8 cellular contexts compared by ENCODE assay signal in genomic region chr1:24321712-24322635, GRCh38. TPM values are rescaled to one million over a fixed set of nuclear protein-coding genes. Genes with fewer than 3 reads are reported as not detected.
DNase-seq lines count a peak whose midpoint lies in the region; ATAC-seq and TF ChIP-seq lines count a peak whose summit lies in the region.

No MANE protein-coding gene starts in this region.

- intact Hi-C loops in heart left ventricle (cut with DNase I), result no loop called here

- WGBS in heart left ventricle, 4 donors, result 11 to 22% (median 16%) methylated on average over 35 to 86 of the region's 86 CpGs

- CTCF ChIA-PET in GM10248 (lab: Yijun Ruan, JAX), result interaction anchor here (1.0 to 5.3 kb wide), 5 partner anchors 8 to 122 kb away, joined by 3 to 30 read pairs (median 4); no protein-coding TSS in a partner anchor

- H3K36me3 ChIP-seq in heart left ventricle, result no peaks in the 10 kb centered on the region

- H3K9me3 ChIP-seq in heart left ventricle, result no peaks in the 10 kb centered on the region

- ATAC-seq in HG03135 (IDR thresholded peaks at IDR 0.05; ENCODE audit: unreplicated experiment), result peak; percentile 58
- ATAC-seq in activated naive CD4-positive, alpha-beta T cell treated with anti-CD3 and anti-CD28 coated beads, Interleukin-2, amount 50 U/mL, for 72 hours, result peak; percentile 82 to 96
- peak in 3 of 4 donors; percentile 65 to 82 (median 69) for ATAC-seq in heart left ventricle
- no peak for ATAC-seq in HG03342 (IDR thresholded peaks at IDR 0.05; ENCODE audit: unreplicated experiment)

- peak overlapping the region in 4 of 12 donors; percentile 8 to 51 (median 26) for H3K27ac ChIP-seq in heart left ventricle

- in situ Hi-C loops in SK-MEL-5 (cut with HindIII; ENCODE audit: low pct_unique_long_range_greater_than_20kb, low sequenced_read_pairs), result no loop called here

- peak; percentile 83 for DNase-seq in GM10248 (ENCODE audit: extremely low spot score)
- DNase-seq in SK-MEL-5 (ENCODE audit: low read depth, low spot score), result peak; percentile 94
- peak; percentile 70 to 88 for DNase-seq in activated naive CD4-positive, alpha-beta T cell treated with anti-CD3 and anti-CD28 coated beads, Interleukin-2, amount 50 U/mL, for 72 hours (ENCODE audit: low spot score in 2 of 2)
- DNase-seq in heart left ventricle, result peak in 4 of 5 donors; percentile 22 to 76 (median 42)
- DNase-seq in retina, result peak; percentile 86
- no peak for DNase-seq in superior temporal gyrus (ENCODE audit: extremely low spot score)

- peaks cover 0 to 22% (median 8%) of the 10 kb centered on the region in 12 donors for H3K4me1 ChIP-seq in heart left ventricle

- TF ChIP-seq CTCF in GM10248 (IDR thresholded peaks at IDR 0.05; ENCODE audit: control extremely low read depth, extremely low read depth, low read depth, missing control alignments), result peak; percentile 6
- TF ChIP-seq CTCF in heart left ventricle (IDR thresholded peaks at IDR 0.05), result no peak

- peak overlapping the region; percentile 28 to 64 (median 52) for H3K4me3 ChIP-seq in heart left ventricle

- POLR2A ChIA-PET in GM10248 (lab: Yijun Ruan, JAX), result no interaction called here

- H3K36me3 Mint-ChIP-seq in activated naive CD4-positive, alpha-beta T cell treated with anti-CD3 and anti-CD28 coated beads, Interleukin-2, amount 50 U/mL, for 72 hours, result no peaks in the 10 kb centered on the region

- H3K27ac Mint-ChIP-seq in activated naive CD4-positive, alpha-beta T cell treated with anti-CD3 and anti-CD28 coated beads, Interleukin-2, amount 50 U/mL, for 72 hours, result peak overlapping the region; percentile 29 to 35

- TF ChIP-seq POLR2A in heart left ventricle (IDR thresholded peaks at IDR 0.05), result no peak

- no peaks in the 10 kb centered on the region for H3K9me3 Mint-ChIP-seq in activated naive CD4-positive, alpha-beta T cell treated with anti-CD3 and anti-CD28 coated beads, Interleukin-2, amount 50 U/mL, for 72 hours

- peaks cover 10 to 55% (median 36%) of the 10 kb centered on the region in 9 donors for H3K27me3 ChIP-seq in heart left ventricle

RNA-seq across cellular contexts. Expression of gene GRHL3, which starts 2.8 kb away (rescaled TPM):
- total RNA-seq in SK-MEL-5 (2014; rRNA removed; shearing (Covaris generic)), result not detected in 2 replicates
- polyA plus RNA-seq in SK-MEL-5 (2015; cell fraction: cytosol; rRNA removed), result not detected in 2 replicates
- polyA plus RNA-seq in SK-MEL-5 (2015; cell fraction: nucleus; rRNA removed), result not detected in 2 replicates
- total RNA-seq in activated naive CD4-positive, alpha-beta T cell treated with anti-CD3 and anti-CD28 coated beads, Interleukin-2, amount 50 U/mL, for 72 hours, result not detected
- total RNA-seq in heart left ventricle, result under 1 TPM in 1 of 9 donors, not detected in 8; 0.61 TPM
- under 1 TPM in 1 of 2 donors, not detected in 1; 0.03 TPM for polyA plus RNA-seq in heart left ventricle
